Comparison of ENCODE assay signal across 23 cellular contexts in the genomic region with DNA sequence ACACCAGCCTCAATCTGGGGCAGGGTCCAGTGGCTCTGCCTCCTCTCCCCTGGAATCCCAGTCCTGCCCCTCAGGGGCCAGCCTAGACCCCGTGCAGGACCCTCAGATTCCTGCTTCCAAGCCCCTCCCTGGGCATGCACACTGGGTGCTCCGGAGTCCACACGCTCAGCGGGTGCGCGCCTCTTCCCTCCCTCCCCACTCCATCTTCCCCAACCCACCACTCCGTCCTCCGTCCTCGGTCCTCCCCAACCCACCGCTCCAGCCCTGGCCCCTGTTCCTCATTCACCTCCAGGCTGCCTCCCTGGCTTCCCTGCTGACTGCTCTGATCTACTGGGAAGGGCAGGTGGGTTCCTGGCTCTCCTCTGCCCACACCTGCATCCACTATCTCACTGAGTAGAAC.
"Had no signal": no experiment of that assay in that cellular context is flagged by ENCODE, and none has a peak within 500 bp of the region (broad histone marks: within the 10 kb centered on the region; RNA-seq: fewer than 3 reads in every experiment).

No MANE protein-coding gene starts in this region.

- H3K36me3 ChIP-seq: colonic mucosa had no signal

- H3K9me3 Mint-ChIP-seq: naive B cell had no signal

- H3K27ac Mint-ChIP-seq: nephron progenitor cell had no signal

- H3K27me3 ChIP-seq: colonic mucosa, neutrophil, pancreas, spleen, tibial nerve had no signal

- H3K27me3 Mint-ChIP-seq: naive B cell had no signal

- H3K4me1 Mint-ChIP-seq: naive B cell had no signal

- H3K27ac ChIP-seq: colonic mucosa, neutrophil, pancreas, spleen, tibial nerve, VCaP had no signal

- H3K9me3 ChIP-seq: colonic mucosa, neutrophil, pancreas, spleen, tibial nerve had no signal

- H3K4me3 Mint-ChIP-seq: naive B cell, nephron progenitor cell had no signal

- ATAC-seq: left ventricle myocardium superior, pancreas, right cardiac atrium had no signal

- H3K4me1 ChIP-seq: colonic mucosa, pancreas, spleen, tibial nerve had no signal

- H3K4me3 ChIP-seq: colonic mucosa, pancreas, spleen, tibial nerve had no signal

- DNase-seq: activated CD4-positive, alpha-beta T cell treated with anti-CD3 and anti-CD28 coated beads for 4 hours; activated CD4-positive, alpha-beta T cell treated with anti-CD3 and anti-CD28 coated beads, Interleukin-2, amount 50 U/mL, for 4 hours; activated CD8-positive, alpha-beta memory T cell treated with anti-CD3 and anti-CD28 coated beads, Interleukin-2, amount 50 U/mL, for 48 hours; activated naive CD4-positive, alpha-beta T cell treated with Interleukin-2 at 50 U/mL for 16 hours; activated T-cell treated with anti-CD3 and anti-CD28 coated beads, Interleukin-2, amount 50 U/mL, for 48 hours; colonic mucosa; effector CD8-positive, alpha-beta T cell; left ventricle myocardium superior; naive B cell; nephron progenitor cell; stimulated activated naive CD4-positive, alpha-beta T cell treated with Interleukin-2 at 50 U/mL for 16 hours; T-helper 1 cell; T-helper 9 cell had no signal

- FAIRE-seq: bronchial epithelial cell, frontal cortex, islet of Langerhans, pancreas, TTC549 had no signal
